8 cellular contexts compared by ENCODE assay signal in the genomic region with DNA sequence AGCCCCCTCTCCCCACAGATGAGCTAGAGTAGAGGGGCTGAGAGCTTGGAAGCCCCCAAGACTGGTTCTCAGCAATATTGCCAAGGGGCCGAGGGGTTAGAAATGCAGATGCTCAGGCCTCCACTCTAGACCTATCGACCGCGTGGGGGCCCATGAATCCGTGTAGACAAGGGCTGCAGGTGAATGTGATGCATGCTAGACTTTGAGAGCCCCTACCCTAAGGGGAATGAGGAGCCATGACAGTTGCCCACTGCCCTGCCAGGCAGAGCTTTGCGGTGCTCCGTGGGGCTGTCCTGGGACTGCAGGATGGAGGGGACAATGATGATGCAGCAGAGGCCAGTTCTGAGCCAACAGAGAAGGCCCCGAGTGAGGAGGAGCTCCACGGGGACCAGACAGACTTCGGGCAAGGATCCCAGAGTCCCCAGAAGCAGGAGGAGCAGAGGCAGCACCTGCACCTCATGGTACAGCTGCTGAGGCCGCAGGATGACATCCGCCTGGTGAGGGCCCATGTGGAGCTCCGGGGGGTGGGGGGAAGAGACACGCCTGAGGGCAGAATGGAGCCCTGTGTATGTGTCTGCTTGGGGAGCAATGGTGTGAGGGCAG. TPM values are rescaled to one million over a fixed set of nuclear protein-coding genes. Genes with fewer than 3 reads are reported as not detected.
DNase-seq lines count a peak whose midpoint lies in the region; ATAC-seq and TF ChIP-seq lines count a peak whose summit lies in the region.

No MANE protein-coding gene starts in this region.

- peak overlapping the region; percentile 95 for H2AK9ac ChIP-seq in IMR-90 (replicated peaks; ENCODE audit: low read depth, low read length, poor library complexity)

- peaks cover 4% of the 10 kb centered on the region for H4K20me1 ChIP-seq in IMR-90 (ENCODE audit: insufficient read depth, low read length)

- H3K4me3 ChIP-seq in AG09309 (ENCODE audit: control insufficient read depth, low read depth, low read length) = peak overlapping the region; percentile 72
- H3K4me3 ChIP-seq in IMR-90 (ENCODE audit: insufficient read depth, low read depth, low read length) = peak overlapping the region; percentile 100

- H2BK5ac ChIP-seq in IMR-90 (ENCODE audit: low read depth, low read length, poor library complexity, severe bottlenecking) = no peak overlapping the region

- no peak for TF ChIP-seq POLR2A in IMR-90 (IDR thresholded peaks at IDR 0.05; ENCODE audit: low read depth, low read length)

- H4K91ac ChIP-seq in IMR-90 (ENCODE audit: insufficient read depth, low read depth, low read length) = no peak overlapping the region

- dilution Hi-C loops in IMR-90 (cut with HindIII; ENCODE audit: low sequenced_read_pairs, unreplicated experiment) = no loop called here

- H3K36me3 Mint-ChIP-seq in effector memory CD8-positive, alpha-beta T cell (ENCODE audit: insufficient read depth) = peaks cover 24% of the 10 kb centered on the region
- H3K36me3 Mint-ChIP-seq in nephron progenitor cell (ENCODE audit: low read depth) = peaks cover 5% of the 10 kb centered on the region
- peaks cover 16% of the 10 kb centered on the region for H3K36me3 Mint-ChIP-seq in stimulated activated memory B cell treated with anti-CD40 and anti-IgM and Interleukin-4, amounts not matched to agents 10 μg/mL and 1 μg/mL and 100 μg/mL, for 72 hours

- CTCF ChIA-PET in IMR-90 (lab: Yijun Ruan, JAX) = no interaction called here

- peaks cover 2 to 28% of the 10 kb centered on the region in 2 experiments; a peak in 2 of 4 replicates for H3K79me1 ChIP-seq in IMR-90 (ENCODE audit: low read depth in 1 of 2, low read length in 2 of 2)

- peaks cover 3% of the 10 kb centered on the region for H3K9me1 ChIP-seq in IMR-90 (ENCODE audit: insufficient read depth, low read length)

- H3K56ac ChIP-seq in IMR-90 (ENCODE audit: extremely low read depth, insufficient read depth, low read length) = no peak overlapping the region

- H2AFZ ChIP-seq in IMR-90 (replicated peaks; ENCODE audit: low read length, poor library complexity) = peak overlapping the region; percentile 99

- H3K4me3 Mint-ChIP-seq in effector memory CD8-positive, alpha-beta T cell = peak overlapping the region; percentile 57 to 72
- peak overlapping the region; percentile 61 for H3K4me3 Mint-ChIP-seq in nephron progenitor cell
- H3K4me3 Mint-ChIP-seq in stimulated activated memory B cell treated with anti-CD40 and anti-IgM and Interleukin-4, amounts not matched to agents 10 μg/mL and 1 μg/mL and 100 μg/mL, for 72 hours = no peak overlapping the region

- ATAC-seq in IMR-90 (ENCODE audit: low read depth) (no peak), GM19328 (IDR thresholded peaks at IDR 0.05; ENCODE audit: unreplicated experiment) (no peak)
- ATAC-seq in effector memory CD8-positive, alpha-beta T cell (replicated peaks) = no peak
- no peak for ATAC-seq in stimulated activated memory B cell treated with anti-CD40 and anti-IgM and Interleukin-4, amounts not matched to agents 10 μg/mL and 1 μg/mL and 100 μg/mL, for 72 hours

- H3K23ac ChIP-seq in IMR-90 (ENCODE audit: low read depth, low read length) = peak overlapping the region; percentile 23; the same call in 1 of the 2 replicates

- WGBS in IMR-90 (ENCODE audit: extremely low coverage in 2 of 2, insufficient read length in 1 of 2), 2 experiments = 75% methylated on average over 8 of the region's 14 CpGs; no CpG with 5 or more reads in 1 of the 2 experiments

- H3K4me1 ChIP-seq in IMR-90 (ENCODE audit: control insufficient read depth, insufficient read depth, low read length) = peaks cover 18% of the 10 kb centered on the region

- H3K4ac ChIP-seq in IMR-90 (ENCODE audit: low read depth, low read length) = no peak overlapping the region

- no peak overlapping the region; the same call in 1 of the 2 replicates for H2BK20ac ChIP-seq in IMR-90 (ENCODE audit: low read depth, low read length)

- no peaks in the 10 kb centered on the region for H3K27me3 ChIP-seq in IMR-90 (ENCODE audit: control insufficient read depth, insufficient read depth, low read length)

- H3K27ac ChIP-seq in IMR-90 (ENCODE audit: insufficient read depth, low read length) = no peak overlapping the region

- peaks cover 44% of the 10 kb centered on the region for H3K36me3 ChIP-seq in IMR-90 (ENCODE audit: control insufficient read depth, insufficient read depth, low read length)

- peak overlapping the region; percentile 90; the same call in 1 of the 2 replicates for H3K9ac ChIP-seq in IMR-90 (ENCODE audit: low read depth, low read length)

- peak overlapping the region in 1 of 2 donors; percentile 81 for H3K27ac Mint-ChIP-seq in effector memory CD8-positive, alpha-beta T cell
- no peak overlapping the region for H3K27ac Mint-ChIP-seq in nephron progenitor cell
- H3K27ac Mint-ChIP-seq in stimulated activated memory B cell treated with anti-CD40 and anti-IgM and Interleukin-4, amounts not matched to agents 10 μg/mL and 1 μg/mL and 100 μg/mL, for 72 hours = no peak overlapping the region

- no TSS peak for BruUV-seq in IMR-90 (replicated peaks; lab: Mats Ljungman, UMichigan)

- H3K14ac ChIP-seq in IMR-90 (replicated peaks; ENCODE audit: low read depth, low read length) = no peak overlapping the region

- POLR2A ChIA-PET in IMR-90 (lab: Charles Lee; ENCODE audit: unreplicated experiment) = interaction anchor here (0.6 kb wide), 1 partner anchor 11 kb away, joined by 3 read pairs; no protein-coding TSS in a partner anchor

- intact Hi-C loops in IMR-90 (cut with micrococcal nuclease) = no loop called here

- peaks cover 12 to 16% of the 10 kb centered on the region in 2 donors for H3K4me1 Mint-ChIP-seq in effector memory CD8-positive, alpha-beta T cell (ENCODE audit: low read depth in 2 of 2)
- H3K4me1 Mint-ChIP-seq in nephron progenitor cell = peaks cover 21% of the 10 kb centered on the region
- H3K4me1 Mint-ChIP-seq in stimulated activated memory B cell treated with anti-CD40 and anti-IgM and Interleukin-4, amounts not matched to agents 10 μg/mL and 1 μg/mL and 100 μg/mL, for 72 hours = no peaks in the 10 kb centered on the region

- H2BK15ac ChIP-seq in IMR-90 (ENCODE audit: low read depth, low read length) = no peak overlapping the region

- TF ChIP-seq CTCF in AG09309 (IDR thresholded peaks at IDR 0.05; ENCODE audit: control insufficient read depth, insufficient read depth, low read depth, low read length, missing control alignments) = no peak
- no peak for TF ChIP-seq CTCF in IMR-90 (conservative IDR thresholded peaks at IDR 0.05; ENCODE audit: low read depth, low read length)
- no peak for TF ChIP-seq CTCF in nephron progenitor cell (IDR thresholded peaks at IDR 0.05)

- DNase-seq in AG09309 (ENCODE audit: low read depth) = no peak
- no peak for DNase-seq in IMR-90
- DNase-seq in effector memory CD8-positive, alpha-beta T cell = no peak
- DNase-seq in nephron progenitor cell = no peak
- no peak for DNase-seq in central memory CD4-positive, alpha-beta T cell
- DNase-seq in cerebellar nuclear complex (lab: John Stamatoyannopoulos, UW) = no peak

- peak overlapping the region; percentile 91 for H3K4me2 ChIP-seq in IMR-90 (ENCODE audit: low read depth, low read length)

- H3K27me3 Mint-ChIP-seq in effector memory CD8-positive, alpha-beta T cell = no peaks in the 10 kb centered on the region
- peaks cover 10% of the 10 kb centered on the region for H3K27me3 Mint-ChIP-seq in nephron progenitor cell (ENCODE audit: low read depth, poor library complexity)
- no peaks in the 10 kb centered on the region for H3K27me3 Mint-ChIP-seq in stimulated activated memory B cell treated with anti-CD40 and anti-IgM and Interleukin-4, amounts not matched to agents 10 μg/mL and 1 μg/mL and 100 μg/mL, for 72 hours

- no peak overlapping the region for H3K18ac ChIP-seq in IMR-90 (ENCODE audit: low read depth, low read length)

- H3K9me3 ChIP-seq in IMR-90 (ENCODE audit: control insufficient read depth, insufficient read depth, low read length) = no peaks in the 10 kb centered on the region

- H3K9me3 Mint-ChIP-seq in effector memory CD8-positive, alpha-beta T cell = no peaks in the 10 kb centered on the region
- H3K9me3 Mint-ChIP-seq in nephron progenitor cell = no peaks in the 10 kb centered on the region
- no peaks in the 10 kb centered on the region for H3K9me3 Mint-ChIP-seq in stimulated activated memory B cell treated with anti-CD40 and anti-IgM and Interleukin-4, amounts not matched to agents 10 μg/mL and 1 μg/mL and 100 μg/mL, for 72 hours

- no peak for TF ChIP-seq RAD21 in IMR-90 (IDR thresholded peaks at IDR 0.05; ENCODE audit: low read length)

- no peak overlapping the region for H4K5ac ChIP-seq in IMR-90 (ENCODE audit: low read depth, low read length)

- in situ Hi-C loops in IMR-90 (cut with MboI; ENCODE audit: low sequenced_read_pairs) = no loop called here

- H2BK120ac ChIP-seq in IMR-90 (ENCODE audit: low read depth, low read length) = no peak overlapping the region

- H4K8ac ChIP-seq in IMR-90 (ENCODE audit: low read depth in 2 of 2, low read length in 2 of 2) = peak overlapping the region in 1 of 2 experiments; percentile 80; a peak in 2 of 4 replicates

- H2AK5ac ChIP-seq in IMR-90 (ENCODE audit: low read depth, low read length) = peak overlapping the region; percentile 36; the same call in 1 of the 2 replicates

TF ChIP-seq in IMR-90, 13 proteins besides CTCF, POLR2A, EP300 and RAD21 (continues in another document):
- TF ChIP-seq MAFK (IDR thresholded peaks at IDR 0.05; ENCODE audit: low read depth, low read length) (no peak), CEBPB (IDR thresholded peaks at IDR 0.05; ENCODE audit: low read depth, low read length) (no peak)

RNA-seq across cellular contexts. Expression of a gene that starts 1.3 kb away (rescaled TPM):
- 7.3 and 7.8 TPM in 2 replicates for total RNA-seq in IMR-90 (2012; rRNA removed)
- 26.7 and 29.2 TPM in 2 replicates for polyA plus RNA-seq in IMR-90 (2012; rRNA removed)
- polyA plus RNA-seq in IMR-90 (2012; cell fraction: cytosol; rRNA removed) = 14.4 and 25.5 TPM in 2 replicates
- polyA plus RNA-seq in IMR-90 (2012; cell fraction: nucleus; rRNA removed; ENCODE audit: low replicate concordance) = 83.1 and 197 TPM in 2 replicates

RNA-seq across cellular contexts. Expression of a gene that starts 15.5 kb away (rescaled TPM):
- 7.3 and 8.1 TPM in 2 replicates for total RNA-seq in IMR-90 (2012; rRNA removed)
- 38.4 and 44.0 TPM in 2 replicates for polyA plus RNA-seq in IMR-90 (2012; rRNA removed)
- polyA plus RNA-seq in IMR-90 (2012; cell fraction: cytosol; rRNA removed) = 31.2 and 35.3 TPM in 2 replicates
- polyA plus RNA-seq in IMR-90 (2012; cell fraction: nucleus; rRNA removed; ENCODE audit: low replicate concordance) = 129 and 331 TPM in 2 replicates

RNA-seq across cellular contexts. Expression of a gene that starts 38.3 kb away (rescaled TPM):
- total RNA-seq in IMR-90 (2012; rRNA removed) = 23.9 and 26.7 TPM in 2 replicates
- polyA plus RNA-seq in IMR-90 (2012; rRNA removed) = 41.8 and 45.8 TPM in 2 replicates
- 23.5 and 42.3 TPM in 2 replicates for polyA plus RNA-seq in IMR-90 (2012; cell fraction: cytosol; rRNA removed)
- 130 and 275 TPM in 2 replicates for polyA plus RNA-seq in IMR-90 (2012; cell fraction: nucleus; rRNA removed; ENCODE audit: low replicate concordance)

RNA-seq across cellular contexts. Expression of a gene that starts 48.7 kb away (rescaled TPM):
- total RNA-seq in IMR-90 (2012; rRNA removed) = 40.8 and 46.4 TPM in 2 replicates
- 133 and 152 TPM in 2 replicates for polyA plus RNA-seq in IMR-90 (2012; rRNA removed)
- polyA plus RNA-seq in IMR-90 (2012; cell fraction: cytosol; rRNA removed) = 252 and 358 TPM in 2 replicates
- polyA plus RNA-seq in IMR-90 (2012; cell fraction: nucleus; rRNA removed; ENCODE audit: low replicate concordance) = 170 and 292 TPM in 2 replicates
